10 cellular contexts compared by ENCODE assay signal in the genomic region with DNA sequence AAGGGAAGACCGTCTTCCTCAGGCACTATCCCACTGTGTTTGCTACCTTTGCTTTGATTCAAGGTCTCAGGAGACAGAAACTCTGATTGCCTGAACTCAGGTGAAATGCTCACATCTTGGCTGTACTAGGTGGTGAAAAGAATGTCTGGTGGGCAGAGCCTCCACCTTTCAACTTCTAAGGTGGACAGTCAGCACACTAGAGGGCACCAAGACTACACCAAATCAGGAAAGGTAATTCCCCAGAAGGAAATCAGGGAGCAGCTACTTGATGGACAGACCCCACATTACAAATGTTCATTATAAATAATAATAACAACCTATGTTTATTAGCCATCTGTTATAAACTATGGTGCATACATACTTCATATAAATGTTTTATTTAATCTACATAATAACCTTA.
DNase-seq lines count a peak whose midpoint lies in the region; ATAC-seq and TF ChIP-seq lines count a peak whose summit lies in the region.
"Had no signal": no experiment of that assay in that cellular context is flagged by ENCODE, and none has a peak within 500 bp of the region (broad histone marks: within the 10 kb centered on the region; RNA-seq: fewer than 3 reads in every experiment).

No MANE protein-coding gene starts in this region.

- H3K4me3 ChIP-seq in LNCaP clone FGC (ENCODE audit: low read depth, low read length) = no peak overlapping the region
- H3K4me3 ChIP-seq in brain microvascular endothelial cell (ENCODE audit: low read depth, low read length) = no peak overlapping the region
- no peak overlapping the region for H3K4me3 ChIP-seq in liver (ENCODE audit: low read depth in 1 of 3, low read length in 3 of 3)

- DNase-seq in DMS153 treated with DMSO at 0.1 percent for 48 hours (lab: John Stamatoyannopoulos, UW; ENCODE audit: unreplicated experiment) (peak; percentile 5), LNCaP clone FGC (ENCODE audit: low read depth) (no peak), brain microvascular endothelial cell (peak; percentile 18), mucosa of gallbladder (ENCODE audit: low spot score) (no peak), NCI-H128 (lab: John Stamatoyannopoulos, UW; ENCODE audit: unreplicated experiment) (no peak), left colon (no peak)
- no peak for DNase-seq in stimulated activated CD4-positive, alpha-beta T cell treated with anti-CD3 and anti-CD28 coated beads, Interleukin-4, amount 100 ng/mL, for 24 hours
- DNase-seq: activated T-cell treated with anti-CD3 and anti-CD28 coated beads, Interleukin-2, amount 50 U/mL, for 1 hour had no signal

- no peak overlapping the region for H3K9ac ChIP-seq in liver (ENCODE audit: low read depth in 1 of 2, low read length in 2 of 2)

- no peaks in the 10 kb centered on the region for H3K36me3 ChIP-seq in brain microvascular endothelial cell (replicated peaks)
- no peaks in the 10 kb centered on the region for H3K36me3 ChIP-seq in liver (ENCODE audit: control insufficient read depth in 4 of 4, insufficient read depth in 3 of 4, low read depth in 1 of 4, low read length in 3 of 4)

- peak; percentile 78 to 80 for TF ChIP-seq RAD21 in liver (IDR thresholded peaks at IDR 0.05)

- peaks cover 0 to 2% (median 0%) of the 10 kb centered on the region in 4 donors for H3K4me1 ChIP-seq in liver (ENCODE audit: control insufficient read depth in 4 of 4, insufficient read depth in 4 of 4, low read length in 3 of 4)

- no peak overlapping the region for H3K27ac ChIP-seq in brain microvascular endothelial cell
- no peak overlapping the region for H3K27ac ChIP-seq in liver (ENCODE audit: low read depth in 1 of 2, low read length in 2 of 2)

- in situ Hi-C loops in brain microvascular endothelial cell (cut with HindIII; ENCODE audit: low pct_ligation_motif_present, low sequenced_read_pairs) = no loop called here

- intact Hi-C loops in left colon (cut with DNase I, micrococcal nuclease) = no loop called here

- peaks cover 8% of the 10 kb centered on the region for H3K27me3 ChIP-seq in brain microvascular endothelial cell (replicated peaks)
- no peaks in the 10 kb centered on the region for H3K27me3 ChIP-seq in liver (ENCODE audit: control insufficient read depth in 4 of 4, insufficient read depth in 4 of 4, low read length in 3 of 4)

- TF ChIP-seq CTCF in LNCaP clone FGC (IDR thresholded peaks at IDR 0.05; ENCODE audit: control insufficient read depth, extremely low read depth, insufficient read depth) (peak; percentile 51), brain microvascular endothelial cell (IDR thresholded peaks at IDR 0.05; ENCODE audit: low read depth, low read length, missing control alignments) (peak; percentile 66), liver (IDR thresholded peaks at IDR 0.05; ENCODE audit: low read depth, low read length, missing input control) (peak; percentile 32)

- WGBS in liver = 73% methylated on average over 1 of the region's 1 CpG

- no peak for ATAC-seq in left colon
- ATAC-seq: Right ventricle myocardium inferior had no signal

- H3K9me3 ChIP-seq in liver (ENCODE audit: control insufficient read depth in 4 of 4, low read length in 3 of 4) = no peaks in the 10 kb centered on the region

TF ChIP-seq in liver, 16 proteins besides CTCF, POLR2A, EP300 and RAD21:
- TF ChIP-seq RXRA (IDR thresholded peaks at IDR 0.05) = no peak
- TF ChIP-seq FOXA2 (IDR thresholded peaks at IDR 0.05) = no peak
- TF ChIP-seq JUND (IDR thresholded peaks at IDR 0.05) = no peak
- TF ChIP-seq, protein P1, sequence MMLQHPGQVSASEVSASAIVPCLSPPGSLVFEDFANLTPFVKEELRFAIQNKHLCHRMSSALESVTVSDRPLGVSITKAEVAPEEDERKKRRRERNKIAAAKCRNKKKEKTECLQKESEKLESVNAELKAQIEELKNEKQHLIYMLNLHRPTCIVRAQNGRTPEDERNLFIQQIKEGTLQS (IDR thresholded peaks at IDR 0.05) = no peak
- no peak for TF ChIP-seq SP1 (IDR thresholded peaks at IDR 0.05)
- TF ChIP-seq GABPA (IDR thresholded peaks at IDR 0.05 in 1 of 2, conservative IDR thresholded peaks at IDR 0.05 in 1 of 2) = no peak
- TF ChIP-seq HNF4A (conservative IDR thresholded peaks at IDR 0.05) = no peak
- TF ChIP-seq NR2F2 (IDR thresholded peaks at IDR 0.05) = no peak

Comparison
In these comparisons a context has a peak if more than half of its experiments do, and no peak if none do; other contexts are left out.
1. DNase-seq: peak in DMS153 treated with DMSO at 0.1 percent for 48 hours (single experiment) and brain microvascular endothelial cell (single experiment); none in LNCaP clone FGC (single experiment), stimulated activated CD4-positive, alpha-beta T cell treated with anti-CD3 and anti-CD28 coated beads, Interleukin-4, amount 100 ng/mL, for 24 hours (single experiment), mucosa of gallbladder (single experiment), NCI-H128 (single experiment) and left colon (0 of 2).
2. Peak in every context shown above with its lines, with median percentiles within 50 percentile points of each other: CTCF ChIP-seq.